In the genomic region with DNA sequence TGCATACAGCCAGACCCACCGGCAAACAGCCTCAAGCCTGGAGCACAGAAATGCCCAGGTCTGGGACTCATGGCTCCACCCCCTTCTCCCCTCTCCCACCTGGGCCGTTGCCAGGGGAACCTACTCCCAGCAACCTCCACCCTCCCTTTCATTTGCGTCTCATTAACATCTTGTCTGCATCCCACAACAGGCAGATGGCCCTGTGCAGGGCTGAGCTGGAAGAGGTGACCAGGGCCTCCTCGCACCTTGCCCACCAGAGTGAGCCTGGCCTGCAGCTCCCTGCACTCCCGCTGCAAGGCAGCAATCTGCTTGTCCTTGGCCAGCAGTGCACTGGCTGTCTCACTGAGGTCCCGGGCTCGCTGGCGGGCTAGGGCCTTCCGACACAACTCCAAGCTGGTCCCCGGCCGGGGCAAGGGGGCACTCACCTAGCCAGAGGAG, we compare ENCODE assay signal across 1 cellular context.
TF ChIP-seq lines count a peak whose summit lies in the region.

No MANE protein-coding gene starts in this region.

TF ChIP-seq in HepG2, 621 proteins besides CTCF, POLR2A, EP300 and RAD21:
- TF ChIP-seq ZFX (CRISPR knock-in tag; IDR thresholded peaks at IDR 0.05; ENCODE audit: low read depth) (0 out of 2 replicates have a peak, but pooled peaks have one; percentile 24), SPEN (CRISPR knock-in tag; IDR thresholded peaks at IDR 0.05; ENCODE audit: low read depth) (no peak), ZFP91 (CRISPR knock-in tag; IDR thresholded peaks at IDR 0.05; ENCODE audit: borderline replicate concordance) (0 out of 2 replicates have a peak, but pooled peaks have one; percentile 15), RFXANK (CRISPR knock-in tag; IDR thresholded peaks at IDR 0.05) (no peak), ZNF605 (CRISPR knock-in tag; IDR thresholded peaks at IDR 0.05) (no peak), PBX2 (CRISPR knock-in tag; IDR thresholded peaks at IDR 0.05) (no peak), NFIB (CRISPR knock-in tag; IDR thresholded peaks at IDR 0.05; ENCODE audit: borderline replicate concordance) (no peak), ZNF883 (CRISPR knock-in tag; IDR thresholded peaks at IDR 0.05; ENCODE audit: not compliant biosample characterization) (peak; percentile 29), ATF7 (IDR thresholded peaks at IDR 0.05) (no peak), ATF7 (CRISPR knock-in tag; IDR thresholded peaks at IDR 0.05) (no peak), ZNF687 (CRISPR knock-in tag; IDR thresholded peaks at IDR 0.05) (peak; percentile 45; the same call in 1 of the 2 replicates), STAG1 (CRISPR knock-in tag; IDR thresholded peaks at IDR 0.05) (0 out of 2 replicates have a peak, but pooled peaks have one; percentile 8), ZNF674 (CRISPR knock-in tag; IDR thresholded peaks at IDR 0.05; ENCODE audit: low read depth) (no peak), ZBTB7B (CRISPR knock-in tag; IDR thresholded peaks at IDR 0.05) (0 out of 2 replicates have a peak, but pooled peaks have one; percentile 20), ELF1 (CRISPR knock-in tag; IDR thresholded peaks at IDR 0.05) (no peak), ZNF251 (CRISPR knock-in tag; IDR thresholded peaks at IDR 0.05) (no peak), ZNF572 (CRISPR knock-in tag; IDR thresholded peaks at IDR 0.05) (no peak)
- TF ChIP-seq, protein P1, sequence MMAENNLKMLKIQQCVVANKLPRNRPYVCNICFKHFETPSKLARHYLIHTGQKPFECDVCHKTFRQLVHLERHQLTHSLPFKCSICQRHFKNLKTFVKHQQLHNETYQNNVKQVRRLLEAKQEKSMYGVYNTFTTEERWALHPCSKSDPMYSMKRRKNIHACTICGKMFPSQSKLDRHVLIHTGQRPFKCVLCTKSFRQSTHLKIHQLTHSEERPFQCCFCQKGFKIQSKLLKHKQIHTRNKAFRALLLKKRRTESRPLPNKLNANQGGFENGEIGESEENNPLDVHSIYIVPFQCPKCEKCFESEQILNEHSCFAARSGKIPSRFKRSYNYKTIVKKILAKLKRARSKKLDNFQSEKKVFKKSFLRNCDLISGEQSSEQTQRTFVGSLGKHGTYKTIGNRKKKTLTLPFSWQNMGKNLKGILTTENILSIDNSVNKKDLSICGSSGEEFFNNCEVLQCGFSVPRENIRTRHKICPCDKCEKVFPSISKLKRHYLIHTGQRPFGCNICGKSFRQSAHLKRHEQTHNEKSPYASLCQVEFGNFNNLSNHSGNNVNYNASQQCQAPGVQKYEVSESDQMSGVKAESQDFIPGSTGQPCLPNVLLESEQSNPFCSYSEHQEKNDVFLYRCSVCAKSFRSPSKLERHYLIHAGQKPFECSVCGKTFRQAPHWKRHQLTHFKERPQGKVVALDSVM (CRISPR knock-in tag; IDR thresholded peaks at IDR 0.05): no peak
